ENCODE assay signal across 18 cellular contexts in the genomic region with DNA sequence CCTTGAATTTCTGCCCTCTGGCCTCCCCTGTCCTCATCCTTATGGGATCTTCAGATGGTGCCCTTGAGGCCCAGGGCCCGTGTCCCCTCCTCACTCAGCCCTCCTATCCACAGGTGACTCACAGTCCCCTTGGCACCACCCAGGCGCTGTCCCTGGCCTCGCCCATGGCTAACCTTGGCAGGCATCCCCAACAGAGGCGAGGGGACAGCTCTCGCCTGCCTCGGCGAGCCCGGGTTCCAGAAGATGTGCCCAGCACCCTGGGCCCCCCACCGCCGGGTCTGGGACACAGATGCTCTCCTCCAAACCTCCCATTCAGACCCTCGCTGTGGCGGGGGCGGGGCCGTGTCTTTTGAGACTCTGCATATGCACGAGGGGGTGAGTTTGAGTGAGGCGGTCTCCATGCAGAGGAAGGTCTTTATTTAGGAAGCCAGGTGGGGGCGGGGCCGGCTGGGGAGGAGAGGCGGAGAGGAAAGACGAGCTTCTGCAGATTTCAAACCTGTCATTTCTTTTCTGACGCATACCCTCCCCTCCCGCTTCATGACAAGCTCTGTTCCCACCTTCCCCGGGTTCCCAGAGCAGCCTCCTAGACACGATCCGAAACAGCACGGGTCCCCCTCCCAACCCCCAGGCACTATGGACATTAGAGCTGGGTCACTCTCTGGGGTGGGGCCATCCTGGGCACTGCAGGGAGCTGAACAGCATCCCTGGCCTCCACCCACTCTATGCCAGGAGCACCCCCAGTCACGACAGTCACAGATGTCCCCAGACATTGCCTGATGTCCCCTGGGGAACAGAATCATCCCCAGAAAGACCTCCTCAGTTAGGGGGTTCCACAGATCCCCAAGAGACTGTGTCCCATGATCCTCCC. TPM values are rescaled to one million over a fixed set of nuclear protein-coding genes. Genes with fewer than 3 reads are reported as not detected.
A peak's percentile ranks its signal among the peaks of the same experiment; 100 is the strongest.
DNase-seq lines count a peak whose midpoint lies in the region; ATAC-seq and TF ChIP-seq lines count a peak whose summit lies in the region.
"Had no signal": no experiment of that assay in that cellular context is flagged by ENCODE, and none has a peak within 500 bp of the region (broad histone marks: within the 10 kb centered on the region; RNA-seq: fewer than 3 reads in every experiment).

No MANE protein-coding gene starts in this region.

- H3K4me3 ChIP-seq in H7 (ENCODE audit: insufficient read depth, low read depth, low read length), result no peak overlapping the region
- H3K4me3 ChIP-seq in iPS-18a (ENCODE audit: low read length), result peak overlapping the region; percentile 21
- H3K4me3 ChIP-seq in naive thymus-derived CD4-positive, alpha-beta T cell (ENCODE audit: low read length), result no peak overlapping the region

- H3K27me3 ChIP-seq in H7 (ENCODE audit: control insufficient read depth, insufficient read depth, low read length) (no peaks in the 10 kb centered on the region), iPS-18a (ENCODE audit: control insufficient read depth, insufficient read depth, low read length) (no peaks in the 10 kb centered on the region)
- H3K27me3 ChIP-seq in naive thymus-derived CD4-positive, alpha-beta T cell (ENCODE audit: control insufficient read depth in 2 of 2, insufficient read depth in 2 of 2, low read length in 2 of 2), result no peaks in the 10 kb centered on the region

- no peaks in the 10 kb centered on the region for H3K9me3 ChIP-seq in iPS-18a (ENCODE audit: control insufficient read depth, low read depth, low read length)
- no peaks in the 10 kb centered on the region for H3K9me3 ChIP-seq in naive thymus-derived CD4-positive, alpha-beta T cell (ENCODE audit: control insufficient read depth in 2 of 3, low read length in 3 of 3)

- H3K4me3 Mint-ChIP-seq in WTC11, result peak overlapping the region; percentile 56
- no peak overlapping the region for H3K4me3 Mint-ChIP-seq in activated CD8-positive, alpha-beta memory T cell treated with anti-CD3 and anti-CD28 coated beads, Interleukin-2, amount 10 ng/mL, durations not matched to agents 7 days and 5 days
- no peak overlapping the region for H3K4me3 Mint-ChIP-seq in naive thymus-derived CD4-positive, alpha-beta T cell
- H3K4me3 Mint-ChIP-seq: activated CD8-positive, alpha-beta T cell treated with anti-CD3 and anti-CD28 coated beads for 36 hours; activated T-helper 17 cell treated with anti-CD3 and anti-CD28 coated beads, Interleukin-2, amount 50 U/mL, for 72 hours had no signal

- no peak overlapping the region for H3K9ac ChIP-seq in iPS-18a (ENCODE audit: low read length)

- H3K27me3 Mint-ChIP-seq in WTC11 (ENCODE audit: low read depth), result no peaks in the 10 kb centered on the region
- H3K27me3 Mint-ChIP-seq in activated CD8-positive, alpha-beta memory T cell treated with anti-CD3 and anti-CD28 coated beads, Interleukin-2, amount 10 ng/mL, durations not matched to agents 7 days and 5 days, result no peaks in the 10 kb centered on the region
- no peaks in the 10 kb centered on the region for H3K27me3 Mint-ChIP-seq in naive thymus-derived CD4-positive, alpha-beta T cell
- H3K27me3 Mint-ChIP-seq: activated CD8-positive, alpha-beta T cell treated with anti-CD3 and anti-CD28 coated beads for 36 hours; activated T-helper 17 cell treated with anti-CD3 and anti-CD28 coated beads, Interleukin-2, amount 50 U/mL, for 72 hours had no signal

- H3K27ac Mint-ChIP-seq in WTC11, result no peak overlapping the region
- no peak overlapping the region for H3K27ac Mint-ChIP-seq in activated CD8-positive, alpha-beta memory T cell treated with anti-CD3 and anti-CD28 coated beads, Interleukin-2, amount 10 ng/mL, durations not matched to agents 7 days and 5 days
- H3K27ac Mint-ChIP-seq in naive thymus-derived CD4-positive, alpha-beta T cell, result no peak overlapping the region
- H3K27ac Mint-ChIP-seq: activated CD8-positive, alpha-beta T cell treated with anti-CD3 and anti-CD28 coated beads for 36 hours; activated T-helper 17 cell treated with anti-CD3 and anti-CD28 coated beads, Interleukin-2, amount 50 U/mL, for 72 hours had no signal

- H3K36me3 ChIP-seq in H7 (replicated peaks; ENCODE audit: control insufficient read depth, insufficient read depth, low read length) (no peaks in the 10 kb centered on the region), iPS-18a (ENCODE audit: control insufficient read depth, low read depth, low read length) (no peaks in the 10 kb centered on the region)
- no peaks in the 10 kb centered on the region for H3K36me3 ChIP-seq in naive thymus-derived CD4-positive, alpha-beta T cell (ENCODE audit: control insufficient read depth in 2 of 3, insufficient read depth in 3 of 3, low read length in 3 of 3)

- ATAC-seq in WTC11 (peak; percentile 71), sciatic nerve (no peak)
- ATAC-seq in activated CD8-positive, alpha-beta memory T cell treated with anti-CD3 and anti-CD28 coated beads, Interleukin-2, amount 10 ng/mL, durations not matched to agents 7 days and 5 days, result no peak
- no peak for ATAC-seq in naive thymus-derived CD4-positive, alpha-beta T cell
- ATAC-seq: activated CD8-positive, alpha-beta T cell treated with anti-CD3 and anti-CD28 coated beads for 36 hours; activated T-helper 17 cell treated with anti-CD3 and anti-CD28 coated beads, Interleukin-2, amount 50 U/mL, for 72 hours; left colon had no signal

- no peak for TF ChIP-seq CTCF in WTC11 (IDR thresholded peaks at IDR 0.05)

- H3K27ac ChIP-seq in iPS-18a (ENCODE audit: low read length), result no peak overlapping the region
- no peak overlapping the region for H3K27ac ChIP-seq in naive thymus-derived CD4-positive, alpha-beta T cell (ENCODE audit: low read depth, low read length)
- H3K27ac ChIP-seq: HL-60 had no signal

- POLR2A ChIA-PET in WTC11 (lab: Charles Lee), result interaction anchor here (0.8 kb wide), 1 partner anchor 66 kb away, joined by 3 read pairs; no protein-coding TSS in a partner anchor
- POLR2A ChIA-PET in naive thymus-derived CD4-positive, alpha-beta T cell (lab: Charles Lee), result no interaction called here

- H3K4me1 Mint-ChIP-seq in WTC11, result peaks cover 9% of the 10 kb centered on the region
- no peaks in the 10 kb centered on the region for H3K4me1 Mint-ChIP-seq in activated CD8-positive, alpha-beta memory T cell treated with anti-CD3 and anti-CD28 coated beads, Interleukin-2, amount 10 ng/mL, durations not matched to agents 7 days and 5 days
- no peaks in the 10 kb centered on the region for H3K4me1 Mint-ChIP-seq in naive thymus-derived CD4-positive, alpha-beta T cell
- H3K4me1 Mint-ChIP-seq: activated T-helper 17 cell treated with anti-CD3 and anti-CD28 coated beads, Interleukin-2, amount 50 U/mL, for 72 hours had no signal

- DNase-seq in H7 (peak; percentile 89), WTC11 (ENCODE audit: low spot score) (peak; percentile 63), retina (peak; percentile 27), sciatic nerve (ENCODE audit: low spot score) (no peak)
- DNase-seq in activated CD8-positive, alpha-beta memory T cell treated with anti-CD3 and anti-CD28 coated beads, Interleukin-2, amount 10 ng/mL, durations not matched to agents 7 days and 5 days, result no peak
- DNase-seq in naive thymus-derived CD4-positive, alpha-beta T cell, result no peak
- DNase-seq: activated CD8-positive, alpha-beta T cell treated with anti-CD3 and anti-CD28 coated beads for 36 hours; AML-193; amniotic stem cell; DMS 273 treated with DMSO at 0.1 percent for 48 hours; left colon; NCI-H1436; NCI-H510A; SW 1271 had no signal

- intact Hi-C loops in sciatic nerve (cut with DNase I), result no loop called here
- intact Hi-C loops in naive thymus-derived CD4-positive, alpha-beta T cell (cut with micrococcal nuclease), result no loop called here

- H3K9me3 Mint-ChIP-seq in WTC11, result no peaks in the 10 kb centered on the region
- no peaks in the 10 kb centered on the region for H3K9me3 Mint-ChIP-seq in activated CD8-positive, alpha-beta memory T cell treated with anti-CD3 and anti-CD28 coated beads, Interleukin-2, amount 10 ng/mL, durations not matched to agents 7 days and 5 days (ENCODE audit: low read depth)
- H3K9me3 Mint-ChIP-seq in naive thymus-derived CD4-positive, alpha-beta T cell, result peaks cover 0 to 1% (median 0%) of the 10 kb centered on the region in 11 donors
- H3K9me3 Mint-ChIP-seq: activated CD8-positive, alpha-beta T cell treated with anti-CD3 and anti-CD28 coated beads for 36 hours; activated T-helper 17 cell treated with anti-CD3 and anti-CD28 coated beads, Interleukin-2, amount 50 U/mL, for 72 hours had no signal

- H3K4me1 ChIP-seq in iPS-18a (ENCODE audit: control insufficient read depth, low read depth, low read length), result no peaks in the 10 kb centered on the region
- no peaks in the 10 kb centered on the region for H3K4me1 ChIP-seq in naive thymus-derived CD4-positive, alpha-beta T cell (ENCODE audit: control insufficient read depth in 2 of 2, insufficient read depth in 2 of 2, low read length in 2 of 2)

- CTCF ChIA-PET in WTC11 (lab: Charles Lee), result interaction anchor here (0.7 to 2.3 kb wide), 7 partner anchors 17 to 297 kb away, joined by 3 to 16 read pairs (median 4); a partner anchor contains a TSS
- CTCF ChIA-PET in activated CD8-positive, alpha-beta memory T cell treated with anti-CD3 and anti-CD28 coated beads, Interleukin-2, amount 10 ng/mL, durations not matched to agents 7 days and 5 days (lab: Charles Lee), result interaction anchor here (1.4 kb wide), 1 partner anchor 17 kb away, joined by 5 read pairs; no protein-coding TSS in a partner anchor
- CTCF ChIA-PET in naive thymus-derived CD4-positive, alpha-beta T cell (lab: Charles Lee), result no interaction called here

- no peaks in the 10 kb centered on the region for H3K36me3 Mint-ChIP-seq in WTC11
- no peaks in the 10 kb centered on the region for H3K36me3 Mint-ChIP-seq in activated CD8-positive, alpha-beta memory T cell treated with anti-CD3 and anti-CD28 coated beads, Interleukin-2, amount 10 ng/mL, durations not matched to agents 7 days and 5 days
- peaks cover 0 to 8% (median 0%) of the 10 kb centered on the region in 5 donors for H3K36me3 Mint-ChIP-seq in naive thymus-derived CD4-positive, alpha-beta T cell

RNA-seq across cellular contexts. Expression of a gene that starts 48.5 kb away (rescaled TPM):
- total RNA-seq in H7 (2014; rRNA removed; shearing (Covaris generic)), result 1.1 and 1.5 TPM in 2 replicates
- 9.6 to 14.3 TPM (median 13.2 TPM) in 3 replicates for total RNA-seq in WTC11 (2021)
- 11.5 TPM for total RNA-seq in sciatic nerve
- not detected for total RNA-seq in activated CD8-positive, alpha-beta memory T cell treated with anti-CD3 and anti-CD28 coated beads, Interleukin-2, amount 10 ng/mL, durations not matched to agents 7 days and 5 days
- 1 to 10 TPM in 4 of 5 experiments, under 1 TPM in 1; 0.31 to 6.8 (median 6.6) TPM for total RNA-seq in naive thymus-derived CD4-positive, alpha-beta T cell
- 1 to 10 TPM; 3.2 to 4.1 TPM for polyA plus RNA-seq in naive thymus-derived CD4-positive, alpha-beta T cell
- total RNA-seq: LHCN-M2 had no signal

Comparison
In these comparisons a context has a peak if more than half of its experiments do, and no peak if none do; other contexts are left out.
1. DNase-seq: peak in H7 (single experiment), WTC11 (single experiment) and retina (single experiment); none in sciatic nerve (single experiment), activated CD8-positive, alpha-beta memory T cell treated with anti-CD3 and anti-CD28 coated beads, Interleukin-2, amount 10 ng/mL, durations not matched to agents 7 days and 5 days (single experiment) and naive thymus-derived CD4-positive, alpha-beta T cell (0 of 9).